ENCODE assay signal across 13 cellular contexts in the genomic region with DNA sequence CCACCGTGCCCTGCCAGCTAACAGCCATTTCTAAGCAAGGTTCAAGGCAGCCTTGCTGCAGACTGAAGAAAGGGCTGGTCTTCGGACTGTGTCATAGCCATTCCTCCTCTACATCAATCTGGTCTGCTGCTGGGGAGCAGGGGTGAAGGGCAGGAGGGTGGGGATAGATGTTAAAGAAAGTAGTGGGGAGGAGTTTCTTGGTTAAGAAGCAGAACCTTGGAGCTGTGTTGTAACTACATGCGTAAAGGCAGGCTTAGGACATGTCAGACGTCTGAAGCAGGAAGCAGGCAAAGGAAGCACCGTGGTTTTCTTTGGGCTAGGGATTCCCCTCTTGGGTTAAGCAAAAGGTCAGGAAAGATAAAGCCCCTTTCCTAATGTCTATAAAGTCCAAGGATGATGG. TPM values are rescaled to one million over a fixed set of nuclear protein-coding genes. Genes with fewer than 3 reads are reported as not detected.
DNase-seq lines count a peak whose midpoint lies in the region; ATAC-seq, FAIRE-seq and TF ChIP-seq lines count a peak whose summit lies in the region.
"Had no signal": no experiment of that assay in that cellular context is flagged by ENCODE, and none has a peak within 500 bp of the region (broad histone marks: within the 10 kb centered on the region; RNA-seq: fewer than 3 reads in every experiment).

No MANE protein-coding gene starts in this region.

- H3K9me3 ChIP-seq in gastroesophageal sphincter (no peaks in the 10 kb centered on the region), sigmoid colon (no peaks in the 10 kb centered on the region)

- no peak for ATAC-seq in gastroesophageal sphincter
- no peak for ATAC-seq in GM18861 (IDR thresholded peaks at IDR 0.05; ENCODE audit: unreplicated experiment)
- ATAC-seq: Panc1 had no signal

- H3K27ac ChIP-seq in gastroesophageal sphincter, result peak overlapping the region in 3 of 4 donors; percentile 48 to 82 (median 81)
- peak overlapping the region; percentile 51 to 84 (median 82) for H3K27ac ChIP-seq in sigmoid colon

- no peak for FAIRE-seq in GM19239 (lab: Jason Lieb, UNC)
- FAIRE-seq: D721Med, urothelium cell line had no signal

- intact Hi-C loops in sigmoid colon (cut with DNase I), result no loop called here

- H3K36me3 ChIP-seq in gastroesophageal sphincter, result peaks cover 0 to 13% of the 10 kb centered on the region in 2 donors
- peaks cover 0 to under 1% (median 0%) of the 10 kb centered on the region in 4 donors for H3K36me3 ChIP-seq in sigmoid colon
- peaks cover 1% of the 10 kb centered on the region for H3K36me3 ChIP-seq in H7 (replicated peaks; ENCODE audit: control insufficient read depth, insufficient read depth, low read length)

- H3K27me3 ChIP-seq in gastroesophageal sphincter (no peaks in the 10 kb centered on the region), sigmoid colon (no peaks in the 10 kb centered on the region), H7 (ENCODE audit: control insufficient read depth, insufficient read depth, low read length) (no peaks in the 10 kb centered on the region)

- TF ChIP-seq CTCF in gastroesophageal sphincter (IDR thresholded peaks at IDR 0.05) (no peak), sigmoid colon (IDR thresholded peaks at IDR 0.05) (no peak)

- TF ChIP-seq EP300 in gastroesophageal sphincter (IDR thresholded peaks at IDR 0.05), result no peak
- peak in 3 of 4 donors; percentile 42 to 83 (median 71) for TF ChIP-seq EP300 in sigmoid colon (IDR thresholded peaks at IDR 0.05)

- H3K4me3 ChIP-seq in gastroesophageal sphincter (no peak overlapping the region), sigmoid colon (no peak overlapping the region), H7 (ENCODE audit: insufficient read depth, low read depth, low read length) (no peak overlapping the region)

- H3K4me1 ChIP-seq in gastroesophageal sphincter, result peaks cover 0 to 67% (median 7%) of the 10 kb centered on the region in 3 donors
- H3K4me1 ChIP-seq in sigmoid colon, result peaks cover 0 to 54% (median 43%) of the 10 kb centered on the region in 4 donors

- DNase-seq in GDM1 (lab: John Stamatoyannopoulos, UW), result peak; percentile 25
- DNase-seq in SKM-1 treated with dmso at 0.1 percent for 144 hours (lab: John Stamatoyannopoulos, UW; ENCODE audit: unreplicated experiment), result peak; percentile 42
- no peak for DNase-seq in sigmoid colon
- no peak for DNase-seq in H7
- no peak for DNase-seq in NCI-H1092 (lab: John Stamatoyannopoulos, UW)
- DNase-seq in GM19239 (ENCODE audit: insufficient read length, low spot score), result no peak
- DNase-seq: activated CD4-positive, alpha-beta T cell treated with anti-CD3 and anti-CD28 coated beads, Interleukin-2, amount 50 U/mL, for 4 hours; foreskin fibroblast had no signal

- 38 to 52% methylated on average over 2 to 3 of the region's 5 CpGs for WGBS in gastroesophageal sphincter (ENCODE audit: low coverage in 1 of 2), 2 donors
- WGBS in sigmoid colon, 2 donors, result 63 to 84% methylated on average over 5 of the region's 5 CpGs

- TF ChIP-seq POLR2A in gastroesophageal sphincter (IDR thresholded peaks at IDR 0.05) (no peak), sigmoid colon (IDR thresholded peaks at IDR 0.05) (no peak)

RNA-seq across cellular contexts. Expression of a gene that starts 18.1 kb away (rescaled TPM):
- total RNA-seq in gastroesophageal sphincter (10 to 100 TPM; 34.2 to 95.4 (median 85.9) TPM), sigmoid colon (10 to 100 TPM; 54.4 to 66.7 (median 59.9) TPM)
- polyA plus RNA-seq in sigmoid colon, result 10 to 100 TPM in 2 of 3 donors, 1 to 10 TPM in 1; 9.0 to 38.8 (median 11.4) TPM
- total RNA-seq in H7 (2014; rRNA removed; shearing (Covaris generic)), result 23.0 and 38.4 TPM in 2 replicates

RNA-seq across cellular contexts. Expression of a gene that starts 31.5 kb away (rescaled TPM):
- total RNA-seq in gastroesophageal sphincter (100 to 1,000 TPM; 140 to 241 (median 162) TPM), sigmoid colon (100 to 1,000 TPM; 107 to 175 (median 165) TPM)
- 100 to 1,000 TPM in 1 of 3 donors, 10 to 100 TPM in 2; 38.4 to 236 (median 51.1) TPM for polyA plus RNA-seq in sigmoid colon
- total RNA-seq in H7 (2014; rRNA removed; shearing (Covaris generic)), result 151 and 240 TPM in 2 replicates

Comparison
In these comparisons a context has a peak if more than half of its experiments do, and no peak if none do; other contexts are left out.
1. DNase-seq: peak in GDM1 (single experiment) and SKM-1 treated with dmso at 0.1 percent for 144 hours (single experiment); none in sigmoid colon (single experiment), H7 (single experiment), NCI-H1092 (single experiment) and GM19239 (single experiment).